8 cellular contexts compared by ENCODE assay signal in the genomic region with DNA sequence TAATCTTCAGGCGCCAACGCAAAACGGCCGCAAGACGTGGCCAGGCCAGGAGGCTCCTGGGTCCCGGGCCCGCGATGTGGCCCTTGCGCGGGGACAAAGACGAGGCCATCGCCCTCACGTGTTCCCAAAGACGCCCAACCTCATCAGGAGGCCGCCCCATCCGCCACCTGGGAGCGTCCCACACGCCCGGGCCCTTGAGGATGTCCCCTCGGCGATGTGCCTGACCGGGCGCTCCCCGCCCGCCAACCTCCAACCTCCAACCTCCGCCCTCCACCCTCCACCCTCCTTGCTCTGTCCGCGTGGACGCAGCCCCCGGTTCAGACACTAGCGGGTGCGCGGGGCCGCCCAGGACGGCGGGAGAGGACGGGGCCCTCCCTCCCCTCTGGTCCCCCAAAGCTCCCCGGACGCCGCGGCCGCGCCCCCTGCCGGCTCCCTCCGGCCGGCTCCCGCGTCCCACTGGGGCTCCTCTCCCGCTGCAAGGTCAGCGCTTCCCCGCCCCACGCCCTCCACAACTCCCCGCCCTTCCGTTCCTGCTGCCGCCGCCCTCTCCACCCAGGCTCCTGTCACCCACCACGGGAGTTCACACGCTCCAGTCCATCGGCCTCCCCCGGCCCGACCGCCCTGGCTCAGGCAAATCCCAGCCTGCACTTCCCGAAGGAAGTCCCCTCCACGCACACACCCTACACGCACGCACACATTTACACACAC.
DNase-seq lines count a peak whose midpoint lies in the region; ATAC-seq and TF ChIP-seq lines count a peak whose summit lies in the region.

No MANE protein-coding gene starts in this region.

- peaks cover 6% of the 10 kb centered on the region for H3K4me1 Mint-ChIP-seq in CD4-positive, alpha-beta T cell (ENCODE audit: low read depth)
- H3K4me1 Mint-ChIP-seq in activated T-cell treated with anti-CD3 and anti-CD28 coated beads, Interleukin-2, amount 50 U/mL, for 4 hours (ENCODE audit: low read depth): peaks cover 3% of the 10 kb centered on the region

- DNase-seq in CD4-positive, alpha-beta T cell: peak in 8 of 10 experiments; percentile 9 to 47 (median 24)
- peak; percentile 44 to 61 for DNase-seq in NCI-H1930 (lab: John Stamatoyannopoulos, UW)
- DNase-seq in activated T-cell treated with anti-CD3 and anti-CD28 coated beads, Interleukin-2, amount 50 U/mL, for 4 hours: peak; percentile 28
- DNase-seq in hypothalamus (lab: John Stamatoyannopoulos, UW): peak in 34 of 51 donors; percentile 9 to 69 (median 32)
- DNase-seq in spleen: peak; percentile 84
- DNase-seq in NCI-H2029 treated with DMSO at 0.1 percent for 48 hours (lab: John Stamatoyannopoulos, UW): no peak
- DNase-seq in NCI-H345 (lab: John Stamatoyannopoulos, UW): no peak

- intact Hi-C loops in CD4-positive, alpha-beta T cell (cut with DNase I, micrococcal nuclease): loop anchor here (2.0 to 5.0 kb wide), 3 partner anchors 240 to 306 kb away; no protein-coding TSS in a partner anchor
- intact Hi-C loops in spleen (cut with DNase I; ENCODE audit: low total_unique reads): no loop called here

- H3K36me3 Mint-ChIP-seq in CD4-positive, alpha-beta T cell (ENCODE audit: low read depth): no peaks in the 10 kb centered on the region
- no peaks in the 10 kb centered on the region for H3K36me3 Mint-ChIP-seq in activated T-cell treated with anti-CD3 and anti-CD28 coated beads, Interleukin-2, amount 50 U/mL, for 4 hours (ENCODE audit: insufficient read depth)

- no peak for TF ChIP-seq POLR2A in spleen (IDR thresholded peaks at IDR 0.05)

- 2 to 9% (median 3%) methylated on average over 27 to 66 of the region's 66 CpGs for WGBS in spleen, 5 donors

- POLR2A ChIA-PET in CD4-positive, alpha-beta T cell (lab: Charles Lee): no interaction called here

- peak; percentile 55 for ATAC-seq in CD4-positive, alpha-beta T cell (ENCODE audit: poor library complexity)
- peak; percentile 70 to 75 for ATAC-seq in activated T-cell treated with anti-CD3 and anti-CD28 coated beads, Interleukin-2, amount 50 U/mL, for 4 hours
- ATAC-seq in GM21619 (IDR thresholded peaks at IDR 0.05; ENCODE audit: unreplicated experiment): no peak

- CTCF ChIA-PET in CD4-positive, alpha-beta T cell (lab: Charles Lee): no interaction called here

- no peak overlapping the region for H3K4me3 Mint-ChIP-seq in CD4-positive, alpha-beta T cell
- H3K4me3 Mint-ChIP-seq in activated T-cell treated with anti-CD3 and anti-CD28 coated beads, Interleukin-2, amount 50 U/mL, for 4 hours: peak overlapping the region; percentile 32

- TF ChIP-seq CTCF in CD4-positive, alpha-beta T cell (IDR thresholded peaks at IDR 0.05): no peak
- peak in 7 of 11 experiments; percentile 33 to 70 (median 50) for TF ChIP-seq CTCF in spleen (IDR thresholded peaks at IDR 0.05 in 8 of 11, conservative IDR thresholded peaks at IDR 0.05 in 3 of 11)

- H3K4me1 ChIP-seq in spleen: peaks cover 6 to 22% (median 13%) of the 10 kb centered on the region in 6 donors

- peaks cover 20% of the 10 kb centered on the region for H3K27me3 Mint-ChIP-seq in CD4-positive, alpha-beta T cell
- peaks cover 15% of the 10 kb centered on the region for H3K27me3 Mint-ChIP-seq in activated T-cell treated with anti-CD3 and anti-CD28 coated beads, Interleukin-2, amount 50 U/mL, for 4 hours (ENCODE audit: low read depth)

- peaks cover 17% of the 10 kb centered on the region for H3K27me3 ChIP-seq in CD4-positive, alpha-beta T cell (ENCODE audit: control insufficient read depth, insufficient read depth, low read length)
- H3K27me3 ChIP-seq in spleen (replicated peaks in 1 of 7): peaks cover 0 to 51% (median 10%) of the 10 kb centered on the region in 7 donors

- H3K4me3 ChIP-seq in spleen: peak overlapping the region in 7 of 8 donors; percentile 2 to 63 (median 31)

- no peaks in the 10 kb centered on the region for H3K36me3 ChIP-seq in spleen

- H3K27ac ChIP-seq in CD4-positive, alpha-beta T cell (ENCODE audit: low read depth, low read length): no peak overlapping the region
- no peak overlapping the region for H3K27ac ChIP-seq in spleen

- no peaks in the 10 kb centered on the region for H3K9me3 ChIP-seq in CD4-positive, alpha-beta T cell (ENCODE audit: control insufficient read depth, low read length)
- H3K9me3 ChIP-seq in spleen: no peaks in the 10 kb centered on the region

- no peaks in the 10 kb centered on the region for H3K9me3 Mint-ChIP-seq in CD4-positive, alpha-beta T cell
- no peaks in the 10 kb centered on the region for H3K9me3 Mint-ChIP-seq in activated T-cell treated with anti-CD3 and anti-CD28 coated beads, Interleukin-2, amount 50 U/mL, for 4 hours

- H3K27ac Mint-ChIP-seq in CD4-positive, alpha-beta T cell: no peak overlapping the region

Comparison
In these comparisons a context has a peak if more than half of its experiments do, and no peak if none do; other contexts are left out.
1. DNase-seq: peak in CD4-positive, alpha-beta T cell (8 of 10), NCI-H1930 (2 of 2), activated T-cell treated with anti-CD3 and anti-CD28 coated beads, Interleukin-2, amount 50 U/mL, for 4 hours (single experiment), hypothalamus (34 of 51) and spleen (single experiment); none in NCI-H2029 treated with DMSO at 0.1 percent for 48 hours (single experiment) and NCI-H345 (single experiment).